In genomic region chr13:91207261-91207660, GRCh38 we compare ENCODE assay signal across 17 cellular contexts.
"Had no signal": no experiment of that assay in that cellular context is flagged by ENCODE, and none has a peak within 500 bp of the region (broad histone marks: within the 10 kb centered on the region; RNA-seq: fewer than 3 reads in every experiment).

No MANE protein-coding gene starts in this region.

- DNase-seq: dorsolateral prefrontal cortex; effector CD4-positive, alpha-beta T cell; left ventricle myocardium superior; lower lobe of right lung; naive thymus-derived CD8-positive, alpha-beta T cell; nucleus accumbens; right cardiac atrium; sigmoid colon; spleen; stimulated activated CD4-positive, alpha-beta T cell treated with anti-CD3 and anti-CD28 coated beads, Interleukin-4, amount 100 ng/mL, for 4 hours; upper lobe of right lung; uterus had no signal

- H3K4me1 ChIP-seq: lower lobe of right lung, prostate gland, sigmoid colon, spleen, tibial nerve, upper lobe of right lung, uterus had no signal

- H3K9me3 ChIP-seq: lower lobe of right lung, prostate gland, sigmoid colon, spleen, thoracic aorta, upper lobe of right lung, uterus had no signal

- H3K4me1 Mint-ChIP-seq: stimulated activated memory B cell treated with anti-CD40 and anti-IgM and Interleukin-4, amounts not matched to agents 10 μg/mL and 1 μg/mL and 100 μg/mL, for 72 hours had no signal

- H3K27me3 Mint-ChIP-seq: stimulated activated memory B cell treated with anti-CD40 and anti-IgM and Interleukin-4, amounts not matched to agents 10 μg/mL and 1 μg/mL and 100 μg/mL, for 72 hours had no signal

- H3K36me3 ChIP-seq: lower lobe of right lung, prostate gland, sigmoid colon, spleen, thoracic aorta, tibial nerve, upper lobe of right lung, uterus had no signal

- H3K27ac Mint-ChIP-seq: naive thymus-derived CD8-positive, alpha-beta T cell; stimulated activated memory B cell treated with anti-CD40 and anti-IgM and Interleukin-4, amounts not matched to agents 10 μg/mL and 1 μg/mL and 100 μg/mL, for 72 hours; stimulated activated naive CD8-positive, alpha-beta T cell treated with anti-CD3 and anti-CD28 coated beads, Interleukin-15, Interleukin-2, amounts not matched to agents 100 ng/mL and 50 ng/mL, for 24 hours had no signal

- H3K4me3 ChIP-seq: dorsolateral prefrontal cortex, lower lobe of right lung, prostate gland, sigmoid colon, spleen, thoracic aorta, tibial nerve, upper lobe of right lung, uterus had no signal

- H3K4me3 Mint-ChIP-seq: naive thymus-derived CD8-positive, alpha-beta T cell; stimulated activated memory B cell treated with anti-CD40 and anti-IgM and Interleukin-4, amounts not matched to agents 10 μg/mL and 1 μg/mL and 100 μg/mL, for 72 hours; stimulated activated naive CD8-positive, alpha-beta T cell treated with anti-CD3 and anti-CD28 coated beads, Interleukin-15, Interleukin-2, amounts not matched to agents 100 ng/mL and 50 ng/mL, for 24 hours had no signal

- H3K27ac ChIP-seq: dorsolateral prefrontal cortex, lower lobe of right lung, prostate gland, sigmoid colon, spleen, thoracic aorta, tibial nerve, upper lobe of right lung, uterus had no signal

- ATAC-seq: left ventricle myocardium superior; lower lobe of right lung; naive thymus-derived CD8-positive, alpha-beta T cell; right cardiac atrium; stimulated activated memory B cell treated with anti-CD40 and anti-IgM and Interleukin-4, amounts not matched to agents 10 μg/mL and 1 μg/mL and 100 μg/mL, for 72 hours; upper lobe of right lung had no signal

- H3K27me3 ChIP-seq: sigmoid colon, spleen, tibial nerve, upper lobe of right lung, uterus had no signal

- H3K36me3 Mint-ChIP-seq: stimulated activated memory B cell treated with anti-CD40 and anti-IgM and Interleukin-4, amounts not matched to agents 10 μg/mL and 1 μg/mL and 100 μg/mL, for 72 hours had no signal
